Comparison of ENCODE assay signal across 10 cellular contexts in genomic region chr4:157172011-157172410, GRCh38. TPM values are rescaled to one million over a fixed set of nuclear protein-coding genes. Genes with fewer than 3 reads are reported as not detected.
DNase-seq lines count a peak whose midpoint lies in the region; ATAC-seq and TF ChIP-seq lines count a peak whose summit lies in the region.
"Had no signal": no experiment of that assay in that cellular context is flagged by ENCODE, and none has a peak within 500 bp of the region (broad histone marks: within the 10 kb centered on the region; RNA-seq: fewer than 3 reads in every experiment).

No MANE protein-coding gene starts in this region.

- TF ChIP-seq CTCF in left ventricle myocardium inferior (IDR thresholded peaks at IDR 0.05; ENCODE audit: borderline replicate concordance) (peak; percentile 23), heart right ventricle (IDR thresholded peaks at IDR 0.05) (peak in 1 of 9 donors; percentile 22), Panc1 (IDR thresholded peaks at IDR 0.05) (peak; percentile 26; the same call in 1 of the 2 replicates), thoracic aorta (IDR thresholded peaks at IDR 0.05) (peak; percentile 9)

- ATAC-seq in heart right ventricle, result no peak
- ATAC-seq in Panc1, result no peak
- ATAC-seq in thoracic aorta (ENCODE audit: insufficient number of reproducible peaks, low FRiP score, low read depth), result no peak
- ATAC-seq in HG03045 (IDR thresholded peaks at IDR 0.05; ENCODE audit: unreplicated experiment), result no peak

- BruUV-seq in Panc1 (replicated peaks; lab: Mats Ljungman, UMichigan), result no TSS peak

- CTCF ChIA-PET in Panc1 (lab: Charles Lee), result no interaction called here

- intact Hi-C loops in left ventricle myocardium inferior (cut with micrococcal nuclease) (no loop called here), heart right ventricle (cut with DNase I) (no loop called here), Panc1 (cut with micrococcal nuclease; ENCODE audit: unreplicated experiment) (no loop called here)

- no peak for DNase-seq in left ventricle myocardium inferior
- no peak for DNase-seq in heart right ventricle
- DNase-seq in Panc1 (ENCODE audit: low read depth, low spot score), result no peak
- peak; percentile 4 for DNase-seq in fibroblast of gingiva (ENCODE audit: low read depth)
- no peak for DNase-seq in thoracic aorta (ENCODE audit: low spot score)
- no peak for DNase-seq in HAP-1 (ENCODE audit: low spot score in 2 of 2)
- DNase-seq in putamen (ENCODE audit: low spot score), result no peak
- DNase-seq: nucleus accumbens; stimulated activated CD4-positive, alpha-beta T cell treated with anti-CD3 and anti-CD28 coated beads, Interleukin-4, amount 100 ng/mL, for 1 hour had no signal

- 36 to 49% methylated on average over 3 of the region's 3 CpGs for WGBS in heart right ventricle, 2 donors

- no peak overlapping the region for H3K4me3 ChIP-seq in left ventricle myocardium inferior
- no peak overlapping the region for H3K4me3 ChIP-seq in heart right ventricle
- H3K4me3 ChIP-seq in Panc1 (ENCODE audit: low read depth in 2 of 2, low read length in 2 of 2), result no peak overlapping the region
- H3K4me3 ChIP-seq in thoracic aorta, result no peak overlapping the region
- no peak overlapping the region for H3K4me3 ChIP-seq in HAP-1

- H3K36me3 ChIP-seq in left ventricle myocardium inferior (no peaks in the 10 kb centered on the region), heart right ventricle (no peaks in the 10 kb centered on the region), Panc1 (ENCODE audit: control insufficient read depth, insufficient read depth, low read length) (no peaks in the 10 kb centered on the region), thoracic aorta (no peaks in the 10 kb centered on the region), HAP-1 (replicated peaks) (no peaks in the 10 kb centered on the region)

- in situ Hi-C loops in Panc1 (cut with HindIII; ENCODE audit: low pct_unique_long_range_greater_than_20kb, low sequenced_read_pairs), result no loop called here
- in situ Hi-C loops in HAP-1 (cut with MboI; ENCODE audit: low sequenced_read_pairs), result no loop called here

- no peaks in the 10 kb centered on the region for H3K9me3 ChIP-seq in left ventricle myocardium inferior (replicated peaks)
- H3K9me3 ChIP-seq in heart right ventricle, result peaks cover 0 to 4% (median 0%) of the 10 kb centered on the region in 11 donors
- no peaks in the 10 kb centered on the region for H3K9me3 ChIP-seq in Panc1 (ENCODE audit: control insufficient read depth, insufficient read depth, low read depth, low read length)
- no peaks in the 10 kb centered on the region for H3K9me3 ChIP-seq in thoracic aorta
- no peaks in the 10 kb centered on the region for H3K9me3 ChIP-seq in HAP-1

- H3K4me1 ChIP-seq in left ventricle myocardium inferior (no peaks in the 10 kb centered on the region), heart right ventricle (no peaks in the 10 kb centered on the region), Panc1 (ENCODE audit: control insufficient read depth, insufficient read depth, low read length) (no peaks in the 10 kb centered on the region), thoracic aorta (ENCODE audit: control insufficient read depth in 1 of 2, low read depth in 2 of 2) (no peaks in the 10 kb centered on the region), HAP-1 (peaks cover 3% of the 10 kb centered on the region; the same call in 1 of the 2 replicates)

- no peak overlapping the region for H3K27ac ChIP-seq in left ventricle myocardium inferior (replicated peaks)
- H3K27ac ChIP-seq in heart right ventricle, result no peak overlapping the region
- H3K27ac ChIP-seq in Panc1 (ENCODE audit: low read length), result no peak overlapping the region
- no peak overlapping the region for H3K27ac ChIP-seq in thoracic aorta

- POLR2A ChIA-PET in Panc1 (lab: Charles Lee), result no interaction called here

- H3K27me3 ChIP-seq in left ventricle myocardium inferior (ENCODE audit: low read depth), result no peaks in the 10 kb centered on the region
- no peaks in the 10 kb centered on the region for H3K27me3 ChIP-seq in heart right ventricle
- H3K27me3 ChIP-seq in Panc1 (ENCODE audit: control insufficient read depth, insufficient read depth, low read length), result no peaks in the 10 kb centered on the region
- no peaks in the 10 kb centered on the region for H3K27me3 ChIP-seq in thoracic aorta (replicated peaks; ENCODE audit: insufficient read depth)
- no peaks in the 10 kb centered on the region for H3K27me3 ChIP-seq in HAP-1 (ENCODE audit: low read depth)

RNA-seq across cellular contexts. Expression of gene GRIA2, which starts 48.5 kb away (rescaled TPM):
- total RNA-seq in left ventricle myocardium inferior (not detected), heart right ventricle (under 1 TPM in 2 of 10 donors, not detected in 8; 0.20 to 0.51 TPM), Panc1 (2021; ENCODE audit: unreplicated experiment) (not detected), thoracic aorta (10 to 100 TPM; 12.4 to 27.6 TPM)
- polyA plus RNA-seq in heart right ventricle, result not detected
- polyA plus RNA-seq in Panc1 (2012; ENCODE audit: insufficient read length), result not detected

Comparison
In these comparisons a context has a peak if more than half of its experiments do, and no peak if none do; other contexts are left out.
1. RNA of gene GRIA2, which starts 48.5 kb away (total RNA-seq): 12.4 to 27.6 TPM in thoracic aorta; not detected in left ventricle myocardium inferior (single experiment), 0.20 to 0.51 TPM in heart right ventricle and not detected in Panc1 (single experiment); every median in the first group is over 4 times any median in the second.